In genomic region chr10:73838008-73838567, GRCh38 we compare ENCODE assay signal across 2 cellular contexts.
TF ChIP-seq lines count a peak whose summit lies in the region.

No MANE protein-coding gene starts in this region.

TF ChIP-seq in K562, 482 proteins besides CTCF, POLR2A, EP300 and RAD21 (continues in another document):
- TF ChIP-seq CBX1 (IDR thresholded peaks at IDR 0.05; ENCODE audit: low read depth), result peak; percentile 63; the same call in 1 of the 2 replicates
- peak; percentile 32; the same call in 1 of the 2 replicates for TF ChIP-seq ZNF143 (CRISPR knock-in tag; IDR thresholded peaks at IDR 0.05)
- TF ChIP-seq RBM25 (IDR thresholded peaks at IDR 0.05; ENCODE audit: low read depth, low read length, severe bottlenecking), result peak; percentile 97
- no peak for TF ChIP-seq ZBED1 (IDR thresholded peaks at IDR 0.05)
- TF ChIP-seq HMBOX1 (IDR thresholded peaks at IDR 0.05), result no peak
- TF ChIP-seq HES1 (IDR thresholded peaks at IDR 0.05; ENCODE audit: low read depth), result no peak
- TF ChIP-seq MAX (CRISPR knock-in tag; IDR thresholded peaks at IDR 0.05), result peak; percentile 18; the same call in 1 of the 2 replicates
- peak; percentile 90; the same call in 1 of the 2 replicates for TF ChIP-seq SMARCA5 (IDR thresholded peaks at IDR 0.05)
- TF ChIP-seq CC2D1A (IDR thresholded peaks at IDR 0.05), result no peak
- TF ChIP-seq ZFP36 (IDR thresholded peaks at IDR 0.05; ENCODE audit: low read depth, low read length, partially characterized antibody), result peak; percentile 95
- TF ChIP-seq CEBPB (tag; IDR thresholded peaks at IDR 0.05), result no peak
- no peak for TF ChIP-seq JUND (IDR thresholded peaks at IDR 0.05; ENCODE audit: borderline replicate concordance, low read depth, low read length)
- no peak for TF ChIP-seq JUND (tag; IDR thresholded peaks at IDR 0.05; ENCODE audit: borderline replicate concordance, low read depth, low read length)
- TF ChIP-seq BCOR (IDR thresholded peaks at IDR 0.05), result peak; percentile 97
- peak; percentile 77 for TF ChIP-seq ADNP (tag; IDR thresholded peaks at IDR 0.05)
- TF ChIP-seq KDM1A (IDR thresholded peaks at IDR 0.05), result peak; percentile 67 to 82
- TF ChIP-seq SAFB2 (IDR thresholded peaks at IDR 0.05; ENCODE audit: borderline replicate concordance, low read depth, low read length, severe bottlenecking), result no peak
- no peak for TF ChIP-seq LEF1 (IDR thresholded peaks at IDR 0.05)
- no peak for TF ChIP-seq ZNF124 (CRISPR knock-in tag; IDR thresholded peaks at IDR 0.05)
- no peak for TF ChIP-seq HEY1 (CRISPR knock-in tag; IDR thresholded peaks at IDR 0.05; ENCODE audit: borderline replicate concordance)
- no peak for TF ChIP-seq JUN (IDR thresholded peaks at IDR 0.05; ENCODE audit: borderline replicate concordance, low read depth, low read length)
- TF ChIP-seq JUN (CRISPR knock-in tag; IDR thresholded peaks at IDR 0.05; ENCODE audit: borderline replicate concordance), result no peak
- TF ChIP-seq HDAC2 (IDR thresholded peaks at IDR 0.05), result peak; percentile 75; the same call in 1 of the 2 replicates
- no peak for TF ChIP-seq FOSL1 (tag; conservative IDR thresholded peaks at IDR 0.05)
- TF ChIP-seq PRDM10 (IDR thresholded peaks at IDR 0.05; ENCODE audit: partially characterized antibody), result no peak
- TF ChIP-seq GATAD2A (IDR thresholded peaks at IDR 0.05), result no peak
- TF ChIP-seq TFAM (CRISPR knock-in tag; conservative IDR thresholded peaks at IDR 0.05), result no peak
- TF ChIP-seq ELF2 (CRISPR knock-in tag; IDR thresholded peaks at IDR 0.05), result no peak
- TF ChIP-seq ZBTB1 (CRISPR knock-in tag; IDR thresholded peaks at IDR 0.05; ENCODE audit: borderline replicate concordance, low read depth), result no peak
- TF ChIP-seq CBX2 (IDR thresholded peaks at IDR 0.05; ENCODE audit: insufficient read depth, low read length, poor library complexity, severe bottlenecking), result no peak
- peak; percentile 53 for TF ChIP-seq BRD9 (IDR thresholded peaks at IDR 0.05; ENCODE audit: low read depth, partially characterized antibody)
- 0 out of 4 replicates have a peak, but pooled peaks of 1 of the 2 experiments have one; percentile 18 for TF ChIP-seq FOXA3 (CRISPR knock-in tag; conservative IDR thresholded peaks at IDR 0.05 in 1 of 2, IDR thresholded peaks at IDR 0.05 in 1 of 2)
- no peak for TF ChIP-seq LCOR (CRISPR knock-in tag; IDR thresholded peaks at IDR 0.05)
- TF ChIP-seq CBX3 (IDR thresholded peaks at IDR 0.05; ENCODE audit: borderline replicate concordance in 1 of 2, low read length in 2 of 2), result 0 out of 3 replicates have a peak, but pooled peaks of 1 of the 2 experiments have one; percentile 31
- TF ChIP-seq ZNF232 (CRISPR knock-in tag; IDR thresholded peaks at IDR 0.05), result no peak
- TF ChIP-seq ZNF239 (CRISPR knock-in tag; IDR thresholded peaks at IDR 0.05), result no peak

TF ChIP-seq in GM12891, 5 proteins besides CTCF, POLR2A, EP300 and RAD21:
- TF ChIP-seq SPI1 (IDR thresholded peaks at IDR 0.05; ENCODE audit: low read depth, low read length) (no peak), TAF1 (IDR thresholded peaks at IDR 0.05; ENCODE audit: low read depth, low read length) (no peak), POLR2AphosphoS5 (IDR thresholded peaks at IDR 0.05; ENCODE audit: low read depth, low read length) (no peak), PAX5 (IDR thresholded peaks at IDR 0.05; ENCODE audit: insufficient read depth, low read length, severe bottlenecking) (no peak), POU2F2 (IDR thresholded peaks at IDR 0.05; ENCODE audit: low read depth, low read length) (no peak)
